In the genomic region with DNA sequence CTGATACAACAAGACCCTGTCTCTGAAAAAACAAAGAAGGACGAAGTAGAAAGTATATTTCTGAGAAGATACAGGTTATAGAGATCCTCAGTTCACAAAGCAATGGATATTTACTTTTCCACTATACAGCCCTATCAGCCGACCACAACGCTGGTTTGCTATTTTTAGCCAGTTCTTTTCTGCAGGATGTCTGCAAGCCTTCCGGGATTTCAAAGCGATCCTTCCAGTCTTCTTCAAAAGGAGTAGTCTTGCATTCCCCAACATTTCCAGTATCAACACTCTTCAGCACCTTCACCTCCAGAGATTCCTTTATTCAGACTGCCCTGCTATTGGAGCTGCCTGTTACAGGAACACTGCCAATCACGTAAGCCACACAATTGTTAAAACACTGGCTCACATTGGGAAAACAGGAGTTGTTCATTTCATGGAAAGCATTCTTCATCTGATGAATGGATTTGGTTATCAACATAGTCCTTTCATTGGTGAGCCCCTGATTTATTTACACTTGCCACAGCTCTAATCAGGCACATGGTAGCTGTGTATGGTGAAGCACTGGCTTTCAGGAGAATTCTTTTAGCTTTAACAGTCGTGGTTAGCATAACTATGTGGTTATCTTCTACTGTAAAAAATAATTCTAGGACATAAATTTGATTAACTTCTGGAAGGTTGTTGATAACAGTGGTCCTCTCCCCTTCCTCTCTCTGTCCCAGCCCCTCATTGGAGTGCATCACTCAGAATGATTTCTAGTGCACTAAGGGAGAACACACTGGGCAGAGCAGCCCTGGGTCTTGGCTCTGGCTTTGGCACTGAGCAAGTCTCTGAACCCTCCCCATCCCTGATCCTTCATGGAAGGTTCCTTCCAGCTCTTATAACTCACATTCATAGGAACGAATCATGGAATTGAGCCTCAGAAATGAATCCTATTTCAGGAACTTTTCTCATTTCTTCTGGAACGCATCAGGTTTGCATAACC, we compare ENCODE assay signal across 16 cellular contexts.
DNase-seq lines count a peak whose midpoint lies in the region; ATAC-seq and TF ChIP-seq lines count a peak whose summit lies in the region.
"Had no signal": no experiment of that assay in that cellular context is flagged by ENCODE, and none has a peak within 500 bp of the region (broad histone marks: within the 10 kb centered on the region; RNA-seq: fewer than 3 reads in every experiment).

No MANE protein-coding gene starts in this region.

- H3K23ac ChIP-seq in trophoblast cell (ENCODE audit: low read length), result no peak overlapping the region

- H3K27ac ChIP-seq in GM23338 (ENCODE audit: low read depth), result peak overlapping the region; percentile 32; the same call in 1 of the 2 replicates
- peak overlapping the region; percentile 86 for H3K27ac ChIP-seq in trophoblast cell (ENCODE audit: low read depth, low read length)
- H3K27ac ChIP-seq: foreskin keratinocyte, testis had no signal

- H3K79me1 ChIP-seq in trophoblast cell (ENCODE audit: low read length), result peaks cover 11% of the 10 kb centered on the region

- H3K18ac ChIP-seq in trophoblast cell (ENCODE audit: low read length), result peak overlapping the region; percentile 56

- H3K27me3 Mint-ChIP-seq in GM23338 (ENCODE audit: insufficient read depth, low read depth, poor library complexity), result peaks cover 5% of the 10 kb centered on the region
- H3K27me3 Mint-ChIP-seq: activated CD4-positive, alpha-beta T cell treated with anti-CD3 and anti-CD28 coated beads, Interleukin-2, amount 10 ng/mL, durations not matched to agents 24 days and 14 days had no signal

- no peaks in the 10 kb centered on the region for H4K20me1 ChIP-seq in GM23338 (replicated peaks; ENCODE audit: insufficient read depth)

- H3K9me3 ChIP-seq in trophoblast cell (ENCODE audit: insufficient read depth, low read depth, low read length), result peaks cover 2% of the 10 kb centered on the region
- H3K9me3 ChIP-seq: mucosa of descending colon, testis had no signal

- H4K8ac ChIP-seq in trophoblast cell (ENCODE audit: low read depth, low read length), result no peak overlapping the region

- no peak overlapping the region for H3K4me3 Mint-ChIP-seq in GM23338
- H3K4me3 Mint-ChIP-seq: activated CD4-positive, alpha-beta T cell treated with anti-CD3 and anti-CD28 coated beads, Interleukin-2, amount 10 ng/mL, durations not matched to agents 24 days and 14 days; stimulated activated effector memory CD8-positive, alpha-beta T cell treated with anti-CD3 and anti-CD28 coated beads, Interleukin-12 subunit alpha, Interleukin-12 subunit beta, amount 100 ng/mL, for 72 hours had no signal

- H4K12ac ChIP-seq in trophoblast cell (ENCODE audit: low read depth, low read length), result no peak overlapping the region

- H3F3A ChIP-seq in GM23338 (replicated peaks; ENCODE audit: low read depth), result no peaks in the 10 kb centered on the region

- peak overlapping the region; percentile 88 for H2BK120ac ChIP-seq in trophoblast cell (ENCODE audit: insufficient read depth, low read length, poor library complexity)

- H3K4me2 ChIP-seq in GM23338, result no peak overlapping the region
- H3K4me2 ChIP-seq in trophoblast cell (ENCODE audit: low read length), result no peak overlapping the region

- H3K4me1 ChIP-seq in GM23338 (ENCODE audit: insufficient read depth) (peaks cover 15% of the 10 kb centered on the region), trophoblast cell (ENCODE audit: control insufficient read depth in 1 of 2, insufficient read depth in 2 of 2, low read length in 2 of 2) (peaks cover 10 to 16% of the 10 kb centered on the region in 2 experiments)
- H3K4me1 ChIP-seq: foreskin keratinocyte, testis had no signal

- H3K9me2 ChIP-seq in GM23338 (ENCODE audit: insufficient read depth), result no peaks in the 10 kb centered on the region

- H3K9ac ChIP-seq in trophoblast cell (ENCODE audit: low read length), result no peak overlapping the region

- H3K79me2 ChIP-seq in GM23338 (replicated peaks; ENCODE audit: insufficient read depth) (no peaks in the 10 kb centered on the region), trophoblast cell (ENCODE audit: control insufficient read depth, insufficient read depth, low read length, poor library complexity) (no peaks in the 10 kb centered on the region)

- H3K27me3 ChIP-seq in GM23338 (ENCODE audit: insufficient read depth) (no peaks in the 10 kb centered on the region), trophoblast cell (ENCODE audit: insufficient read depth, low read length) (no peaks in the 10 kb centered on the region)
- H3K27me3 ChIP-seq: testis had no signal

- intact Hi-C loops in left ventricle myocardium superior (cut with micrococcal nuclease), result no loop called here

- no peak overlapping the region for H2AK5ac ChIP-seq in trophoblast cell (ENCODE audit: low read length)

- DNase-seq in GM23338 (ENCODE audit: low spot score), result no peak
- peak; percentile 44 for DNase-seq in astrocyte of the spinal cord (ENCODE audit: low read depth, low spot score)
- no peak for DNase-seq in left ventricle myocardium superior
- no peak for DNase-seq in trophoblast cell
- DNase-seq in activated T-cell treated with anti-CD3 and anti-CD28 coated beads, Interleukin-2, amount 50 U/mL, for 48 hours, result no peak
- no peak for DNase-seq in MV-4-11 (lab: John Stamatoyannopoulos, UW)
- DNase-seq: activated CD4-positive, alpha-beta T cell treated with anti-CD3 and anti-CD28 coated beads, Interleukin-2, amount 10 ng/mL, durations not matched to agents 24 days and 14 days; activated CD8-positive, alpha-beta memory T cell treated with anti-CD3 and anti-CD28 coated beads, Interleukin-2, amount 50 U/mL, for 48 hours; foreskin keratinocyte; mucosa of descending colon; NCI-H1105; NCI-H2107; testis had no signal

- peak overlapping the region; percentile 75 for H2BK5ac ChIP-seq in trophoblast cell (ENCODE audit: low read depth, low read length, poor library complexity)

- no peak overlapping the region for H3K4ac ChIP-seq in trophoblast cell (ENCODE audit: low read depth, low read length)

- peak overlapping the region; percentile 25; the same call in 1 of the 2 replicates for H2AFZ ChIP-seq in GM23338
- H2AFZ ChIP-seq in trophoblast cell (ENCODE audit: insufficient read depth, low read length, poor library complexity), result peak overlapping the region; percentile 37

- H2BK12ac ChIP-seq in trophoblast cell (ENCODE audit: low read length), result peak overlapping the region; percentile 88

- peak overlapping the region; percentile 93 for H4K91ac ChIP-seq in trophoblast cell (ENCODE audit: low read depth, low read length)

- H3K27ac Mint-ChIP-seq in GM23338, result 0 out of 2 replicates have a peak overlapping the region, but pooled peaks have one; percentile 5
- H3K27ac Mint-ChIP-seq: activated CD4-positive, alpha-beta T cell treated with anti-CD3 and anti-CD28 coated beads, Interleukin-2, amount 10 ng/mL, durations not matched to agents 24 days and 14 days; stimulated activated effector memory CD8-positive, alpha-beta T cell treated with anti-CD3 and anti-CD28 coated beads, Interleukin-12 subunit alpha, Interleukin-12 subunit beta, amount 100 ng/mL, for 72 hours had no signal

- peak overlapping the region; percentile 70 for H3K14ac ChIP-seq in trophoblast cell (ENCODE audit: low read length)

- H3K36me3 ChIP-seq in GM23338 (ENCODE audit: insufficient read depth), result no peaks in the 10 kb centered on the region
- no peaks in the 10 kb centered on the region for H3K36me3 ChIP-seq in trophoblast cell (ENCODE audit: control insufficient read depth in 1 of 2, insufficient read depth in 2 of 2, low read length in 2 of 2)

- in situ Hi-C loops in astrocyte of the spinal cord (cut with HindIII; ENCODE audit: low sequenced_read_pairs), result no loop called here

- peaks cover 23% of the 10 kb centered on the region for H3K4me1 Mint-ChIP-seq in GM23338
- H3K4me1 Mint-ChIP-seq: activated CD4-positive, alpha-beta T cell treated with anti-CD3 and anti-CD28 coated beads, Interleukin-2, amount 10 ng/mL, durations not matched to agents 24 days and 14 days; stimulated activated effector memory CD8-positive, alpha-beta T cell treated with anti-CD3 and anti-CD28 coated beads, Interleukin-12 subunit alpha, Interleukin-12 subunit beta, amount 100 ng/mL, for 72 hours had no signal

- no peak for TF ChIP-seq CTCF in GM23338 (conservative IDR thresholded peaks at IDR 0.05; ENCODE audit: low read depth in 2 of 2)
- no peak for TF ChIP-seq CTCF in astrocyte of the spinal cord (IDR thresholded peaks at IDR 0.05; ENCODE audit: low read depth, low read length)

- WGBS in trophoblast cell (ENCODE audit: extremely low coverage, insufficient coverage, insufficient read length), result no CpG with 5 or more reads among the region's 9 CpGs

- TF ChIP-seq POLR2A in GM18505 (IDR thresholded peaks at IDR 0.05; ENCODE audit: borderline replicate concordance, extremely low read depth, insufficient read depth, insufficient read length), result no peak

- ATAC-seq in GM23338 (no peak), left ventricle myocardium superior (peak; percentile 36), GM18505 (IDR thresholded peaks at IDR 0.05; ENCODE audit: unreplicated experiment) (no peak), GM19463 (IDR thresholded peaks at IDR 0.05; ENCODE audit: unreplicated experiment) (no peak)
- ATAC-seq: foreskin keratinocyte; mucosa of descending colon; stimulated activated effector memory CD8-positive, alpha-beta T cell treated with anti-CD3 and anti-CD28 coated beads, Interleukin-12 subunit alpha, Interleukin-12 subunit beta, amount 100 ng/mL, for 72 hours had no signal

- H3K36me3 Mint-ChIP-seq in GM23338 (ENCODE audit: low read depth), result peaks cover 7% of the 10 kb centered on the region
- H3K36me3 Mint-ChIP-seq: stimulated activated effector memory CD8-positive, alpha-beta T cell treated with anti-CD3 and anti-CD28 coated beads, Interleukin-12 subunit alpha, Interleukin-12 subunit beta, amount 100 ng/mL, for 72 hours had no signal

- peaks cover 7% of the 10 kb centered on the region; the same call in 2 of the 3 replicates for H3K9me3 Mint-ChIP-seq in GM23338
- H3K9me3 Mint-ChIP-seq: activated CD4-positive, alpha-beta T cell treated with anti-CD3 and anti-CD28 coated beads, Interleukin-2, amount 10 ng/mL, durations not matched to agents 24 days and 14 days had no signal

- no peak overlapping the region for H3K4me3 ChIP-seq in GM23338
- H3K4me3 ChIP-seq in astrocyte of the spinal cord (ENCODE audit: low read depth, low read length), result no peak overlapping the region
- H3K4me3 ChIP-seq in trophoblast cell (ENCODE audit: low read depth, low read length), result no peak overlapping the region
- H3K4me3 ChIP-seq: mucosa of descending colon, testis had no signal
